ENCODE assay signal across 1 cellular context in the genomic region with DNA sequence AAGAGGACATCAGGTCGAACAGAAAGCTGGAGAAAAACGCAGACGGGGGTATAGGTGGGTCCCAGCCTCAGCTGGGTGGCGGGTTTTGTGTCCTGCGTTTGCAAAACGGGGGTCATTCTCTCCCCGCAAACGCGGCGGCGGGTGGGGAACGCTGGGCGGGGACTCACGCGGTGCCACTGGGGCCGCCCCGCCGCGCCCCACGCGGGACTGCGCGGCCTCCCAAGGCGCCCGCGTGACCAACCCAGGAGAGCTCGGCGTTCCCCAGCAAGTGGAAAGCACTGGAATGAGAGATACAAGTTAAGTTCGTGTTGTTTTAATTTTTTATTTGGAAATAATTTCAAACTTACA.
TF ChIP-seq lines count a peak whose summit lies in the region.

No MANE protein-coding gene starts in this region.

TF ChIP-seq in GM23338, 12 proteins besides CTCF, POLR2A, EP300 and RAD21 (continued from another document):
- TF ChIP-seq, protein P1, sequence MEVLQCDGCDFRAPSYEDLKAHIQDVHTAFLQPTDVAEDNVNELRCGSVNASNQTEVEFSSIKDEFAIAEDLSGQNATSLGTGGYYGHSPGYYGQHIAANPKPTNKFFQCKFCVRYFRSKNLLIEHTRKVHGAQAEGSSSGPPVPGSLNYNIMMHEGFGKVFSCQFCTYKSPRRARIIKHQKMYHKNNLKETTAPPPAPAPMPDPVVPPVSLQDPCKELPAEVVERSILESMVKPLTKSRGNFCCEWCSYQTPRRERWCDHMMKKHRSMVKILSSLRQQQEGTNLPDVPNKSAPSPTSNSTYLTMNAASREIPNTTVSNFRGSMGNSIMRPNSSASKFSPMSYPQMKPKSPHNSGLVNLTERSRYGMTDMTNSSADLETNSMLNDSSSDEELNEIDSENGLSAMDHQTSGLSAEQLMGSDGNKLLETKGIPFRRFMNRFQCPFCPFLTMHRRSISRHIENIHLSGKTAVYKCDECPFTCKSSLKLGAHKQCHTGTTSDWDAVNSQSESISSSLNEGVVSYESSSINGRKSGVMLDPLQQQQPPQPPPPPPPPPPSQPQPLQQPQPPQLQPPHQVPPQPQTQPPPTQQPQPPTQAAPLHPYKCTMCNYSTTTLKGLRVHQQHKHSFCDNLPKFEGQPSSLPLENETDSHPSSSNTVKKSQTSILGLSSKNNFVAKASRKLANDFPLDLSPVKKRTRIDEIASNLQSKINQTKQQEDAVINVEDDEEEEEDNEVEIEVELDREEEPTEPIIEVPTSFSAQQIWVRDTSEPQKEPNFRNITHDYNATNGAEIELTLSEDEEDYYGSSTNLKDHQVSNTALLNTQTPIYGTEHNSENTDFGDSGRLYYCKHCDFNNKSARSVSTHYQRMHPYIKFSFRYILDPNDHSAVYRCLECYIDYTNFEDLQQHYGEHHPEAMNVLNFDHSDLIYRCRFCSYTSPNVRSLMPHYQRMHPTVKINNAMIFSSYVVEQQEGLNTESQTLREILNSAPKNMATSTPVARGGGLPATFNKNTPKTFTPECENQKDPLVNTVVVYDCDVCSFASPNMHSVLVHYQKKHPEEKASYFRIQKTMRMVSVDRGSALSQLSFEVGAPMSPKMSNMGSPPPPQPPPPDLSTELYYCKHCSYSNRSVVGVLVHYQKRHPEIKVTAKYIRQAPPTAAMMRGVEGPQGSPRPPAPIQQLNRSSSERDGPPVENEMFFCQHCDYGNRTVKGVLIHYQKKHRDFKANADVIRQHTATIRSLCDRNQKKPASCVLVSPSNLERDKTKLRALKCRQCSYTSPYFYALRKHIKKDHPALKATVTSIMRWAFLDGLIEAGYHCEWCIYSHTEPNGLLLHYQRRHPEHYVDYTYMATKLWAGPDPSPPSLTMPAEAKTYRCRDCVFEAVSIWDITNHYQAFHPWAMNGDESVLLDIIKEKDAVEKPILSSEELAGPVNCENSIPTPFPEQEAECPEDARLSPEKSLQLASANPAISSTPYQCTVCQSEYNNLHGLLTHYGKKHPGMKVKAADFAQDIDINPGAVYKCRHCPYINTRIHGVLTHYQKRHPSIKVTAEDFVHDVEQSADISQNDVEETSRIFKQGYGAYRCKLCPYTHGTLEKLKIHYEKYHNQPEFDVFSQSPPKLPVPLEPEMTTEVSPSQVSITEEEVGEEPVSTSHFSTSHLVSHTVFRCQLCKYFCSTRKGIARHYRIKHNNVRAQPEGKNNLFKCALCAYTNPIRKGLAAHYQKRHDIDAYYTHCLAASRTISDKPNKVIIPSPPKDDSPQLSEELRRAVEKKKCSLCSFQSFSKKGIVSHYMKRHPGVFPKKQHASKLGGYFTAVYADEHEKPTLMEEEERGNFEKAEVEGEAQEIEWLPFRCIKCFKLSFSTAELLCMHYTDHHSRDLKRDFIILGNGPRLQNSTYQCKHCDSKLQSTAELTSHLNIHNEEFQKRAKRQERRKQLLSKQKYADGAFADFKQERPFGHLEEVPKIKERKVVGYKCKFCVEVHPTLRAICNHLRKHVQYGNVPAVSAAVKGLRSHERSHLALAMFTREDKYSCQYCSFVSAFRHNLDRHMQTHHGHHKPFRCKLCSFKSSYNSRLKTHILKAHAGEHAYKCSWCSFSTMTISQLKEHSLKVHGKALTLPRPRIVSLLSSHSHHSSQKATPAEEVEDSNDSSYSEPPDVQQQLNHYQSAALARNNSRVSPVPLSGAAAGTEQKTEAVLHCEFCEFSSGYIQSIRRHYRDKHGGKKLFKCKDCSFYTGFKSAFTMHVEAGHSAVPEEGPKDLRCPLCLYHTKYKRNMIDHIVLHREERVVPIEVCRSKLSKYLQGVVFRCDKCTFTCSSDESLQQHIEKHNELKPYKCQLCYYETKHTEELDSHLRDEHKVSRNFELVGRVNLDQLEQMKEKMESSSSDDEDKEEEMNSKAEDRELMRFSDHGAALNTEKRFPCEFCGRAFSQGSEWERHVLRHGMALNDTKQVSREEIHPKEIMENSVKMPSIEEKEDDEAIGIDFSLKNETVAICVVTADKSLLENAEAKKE (CRISPR knock-in tag; IDR thresholded peaks at IDR 0.05) = no peak
- TF ChIP-seq EZH2 (IDR thresholded peaks at IDR 0.05; ENCODE audit: low read depth, unreplicated experiment) (no peak), NANOG (IDR thresholded peaks at IDR 0.05; ENCODE audit: borderline replicate concordance) (no peak), JUNB (IDR thresholded peaks at IDR 0.05; ENCODE audit: unreplicated experiment) (no peak), EZH2phosphoT487 (IDR thresholded peaks at IDR 0.05; ENCODE audit: unreplicated experiment) (no peak), ZNF114 (CRISPR knock-in tag; IDR thresholded peaks at IDR 0.05) (no peak), POLR2AphosphoS5 (IDR thresholded peaks at IDR 0.05; ENCODE audit: low read depth) (no peak)
- TF ChIP-seq, protein P2, sequence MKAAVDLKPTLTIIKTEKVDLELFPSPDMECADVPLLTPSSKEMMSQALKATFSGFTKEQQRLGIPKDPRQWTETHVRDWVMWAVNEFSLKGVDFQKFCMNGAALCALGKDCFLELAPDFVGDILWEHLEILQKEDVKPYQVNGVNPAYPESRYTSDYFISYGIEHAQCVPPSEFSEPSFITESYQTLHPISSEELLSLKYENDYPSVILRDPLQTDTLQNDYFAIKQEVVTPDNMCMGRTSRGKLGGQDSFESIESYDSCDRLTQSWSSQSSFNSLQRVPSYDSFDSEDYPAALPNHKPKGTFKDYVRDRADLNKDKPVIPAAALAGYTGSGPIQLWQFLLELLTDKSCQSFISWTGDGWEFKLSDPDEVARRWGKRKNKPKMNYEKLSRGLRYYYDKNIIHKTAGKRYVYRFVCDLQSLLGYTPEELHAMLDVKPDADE (IDR thresholded peaks at IDR 0.05) = no peak
